ENCODE assay signal across 8 cellular contexts in the genomic region with DNA sequence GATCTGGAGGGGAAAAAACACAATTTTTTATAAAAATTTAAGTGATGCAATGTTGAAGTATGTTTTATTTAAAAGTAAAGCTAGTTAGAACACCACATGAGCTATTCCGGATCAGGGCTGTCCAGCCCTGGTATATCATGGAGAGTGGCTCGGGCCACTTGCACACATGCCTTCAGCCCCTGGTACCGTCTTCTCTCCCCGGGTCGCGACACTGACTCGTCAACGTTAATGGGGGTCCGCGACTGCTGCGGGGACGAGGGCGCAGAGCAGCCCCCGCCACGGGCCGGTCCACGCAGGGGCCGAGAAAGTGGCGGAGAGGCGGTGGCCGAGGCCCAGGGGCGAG.
A peak's percentile ranks its signal among the peaks of the same experiment; 100 is the strongest.
DNase-seq lines count a peak whose midpoint lies in the region; TF ChIP-seq lines count a peak whose summit lies in the region.

No MANE protein-coding gene starts in this region.

- CTCF ChIA-PET in HEK293 (lab: Yijun Ruan, JAX): interaction anchor here (0.6 kb wide), 1 partner anchor 333 kb away, joined by 4 read pairs; no protein-coding TSS in a partner anchor

- no peaks in the 10 kb centered on the region for H3K27me3 ChIP-seq in skeletal muscle satellite cell (ENCODE audit: control insufficient read depth, insufficient read depth, low read length)

- POLR2A ChIA-PET in HEK293 (lab: Yijun Ruan, JAX): no interaction called here

- peak overlapping the region; percentile 78 for H3K9ac ChIP-seq in skeletal muscle satellite cell (ENCODE audit: low read depth, low read length)

- peak overlapping the region; percentile 90 for H3K4me2 ChIP-seq in skeletal muscle satellite cell (ENCODE audit: low read length)

- no peak for DNase-seq in mesenteric fat pad (ENCODE audit: low spot score)
- no peak for DNase-seq in NCI-H526 treated with DMSO at 0.1 percent for 48 hours (lab: John Stamatoyannopoulos, UW)
- DNase-seq in stimulated activated CD8-positive, alpha-beta memory T cell treated with anti-CD3 and anti-CD28 coated beads, Interleukin-4, amount 100 ng/mL, for 48 hours: no peak
- no peak for DNase-seq in A172 (ENCODE audit: low spot score)

- H3K4me1 ChIP-seq in HEK293 (ENCODE audit: control insufficient read depth, insufficient read depth, low read length) (peaks cover 5% of the 10 kb centered on the region; the same call in 1 of the 2 replicates), skeletal muscle satellite cell (ENCODE audit: control insufficient read depth, insufficient read depth, low read length) (peaks cover 7% of the 10 kb centered on the region)

- H3K36me3 ChIP-seq in HEK293 (ENCODE audit: control insufficient read depth in 2 of 2, insufficient read depth in 1 of 2, low read length in 2 of 2) (no peaks in the 10 kb centered on the region), skeletal muscle satellite cell (ENCODE audit: insufficient read depth, low read length) (no peaks in the 10 kb centered on the region)

- TF ChIP-seq CTCF in HEK293 (tag by site-specific recombination; IDR thresholded peaks at IDR 0.05): no peak

- H3K27ac ChIP-seq in HEK293 (ENCODE audit: extremely low read depth, low read depth, low read length): peak overlapping the region; percentile 79; the same call in 1 of the 2 replicates
- H3K27ac ChIP-seq in angular gyrus (ENCODE audit: low read depth, low read length): peak overlapping the region; percentile 62

- H3K9me3 ChIP-seq in HEK293 (ENCODE audit: control insufficient read depth, insufficient read depth, low read depth, low read length) (no peaks in the 10 kb centered on the region), skeletal muscle satellite cell (replicated peaks; ENCODE audit: low read length) (no peaks in the 10 kb centered on the region)

- peak overlapping the region; percentile 60 for H3K4me3 ChIP-seq in HEK293 (ENCODE audit: low read depth, low read length)
- peak overlapping the region; percentile 62 for H3K4me3 ChIP-seq in iPS-11a (ENCODE audit: low read depth, low read length)
- peak overlapping the region; percentile 83 for H3K4me3 ChIP-seq in skeletal muscle satellite cell (ENCODE audit: low read length)

TF ChIP-seq in HEK293, 187 proteins besides CTCF, POLR2A, EP300 and RAD21:
- TF ChIP-seq ZNF335 (tag by site-specific recombination; conservative IDR thresholded peaks at IDR 0.05) (peak; percentile 58), ZNF600 (tag by site-specific recombination; IDR thresholded peaks at IDR 0.05) (peak; percentile 68), ZNF843 (tag by site-specific recombination; IDR thresholded peaks at IDR 0.05) (no peak), REST (tag by site-specific recombination; IDR thresholded peaks at IDR 0.05) (no peak)
- TF ChIP-seq, protein P1, sequence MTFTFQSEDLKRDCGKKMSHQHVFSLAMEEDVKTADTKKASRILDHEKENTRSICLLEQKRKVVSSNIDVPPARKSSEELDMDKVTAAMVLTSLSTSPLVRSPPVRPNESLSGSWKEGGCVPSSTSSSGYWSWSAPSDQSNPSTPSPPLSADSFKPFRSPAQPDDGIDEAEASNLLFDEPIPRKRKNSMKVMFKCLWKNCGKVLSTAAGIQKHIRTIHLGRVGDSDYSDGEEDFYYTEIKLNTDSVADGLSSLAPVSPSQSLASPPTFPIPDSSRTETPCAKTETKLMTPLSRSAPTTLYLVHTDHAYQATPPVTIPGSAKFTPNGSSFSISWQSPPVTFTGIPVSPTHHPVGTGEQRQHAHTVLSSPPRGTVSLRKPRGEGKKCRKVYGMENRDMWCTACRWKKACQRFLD (tag by site-specific recombination; IDR thresholded peaks at IDR 0.05): no peak
TF ChIP-seq in HEK293: peak in this region for 2.
